In genomic region chr11:108221981-108222685, GRCh38 we compare ENCODE assay signal across 8 cellular contexts. TPM values are rescaled to one million over a fixed set of nuclear protein-coding genes. Genes with fewer than 3 reads are reported as not detected.
DNase-seq lines count a peak whose midpoint lies in the region; ATAC-seq and TF ChIP-seq lines count a peak whose summit lies in the region.
"Had no signal": no experiment of that assay in that cellular context is flagged by ENCODE, and none has a peak within 500 bp of the region (broad histone marks: within the 10 kb centered on the region; RNA-seq: fewer than 3 reads in every experiment).

NPAT (minus strand) TSS chr11:108222638; CDS start chr11:108222536, 102 bp downstream.

- H3K4me3 Mint-ChIP-seq in activated CD4-positive, alpha-beta memory T cell treated with anti-CD3 and anti-CD28 coated beads for 36 hours, result no peak within 1 kb of the TSS
- H3K4me3 Mint-ChIP-seq: brain had no signal

- no peaks in the 10 kb centered on the region for H3K27me3 Mint-ChIP-seq in activated CD4-positive, alpha-beta memory T cell treated with anti-CD3 and anti-CD28 coated beads for 36 hours
- H3K27me3 Mint-ChIP-seq: brain had no signal

- H3K4me1 Mint-ChIP-seq in activated CD4-positive, alpha-beta memory T cell treated with anti-CD3 and anti-CD28 coated beads for 36 hours (ENCODE audit: low read depth), result peaks cover 49% of the 10 kb centered on the region

- peaks cover 11% of the 10 kb centered on the region for H3K36me3 Mint-ChIP-seq in activated CD4-positive, alpha-beta memory T cell treated with anti-CD3 and anti-CD28 coated beads for 36 hours

- peak; percentile 85 for TF ChIP-seq POLR2A in GM18526 (IDR thresholded peaks at IDR 0.05; ENCODE audit: extremely low read depth, insufficient read length)

- CTCF ChIA-PET in activated CD4-positive, alpha-beta memory T cell treated with anti-CD3 and anti-CD28 coated beads for 36 hours (lab: Charles Lee), result interaction anchor here (0.6 to 2.7 kb wide), 13 partner anchors 9 to 213 kb away, joined by 3 to 19 read pairs (median 3); partner anchors contain the start of gene CUL5

- peak; percentile 1 for ATAC-seq in HG02973 (IDR thresholded peaks at IDR 0.05; ENCODE audit: unreplicated experiment)
- ATAC-seq in sciatic nerve, result no peak

- no peak within 1 kb of the TSS for H3K27ac Mint-ChIP-seq in activated CD4-positive, alpha-beta memory T cell treated with anti-CD3 and anti-CD28 coated beads for 36 hours

- DNase-seq in activated CD4-positive, alpha-beta memory T cell treated with anti-CD3 and anti-CD28 coated beads for 36 hours, result no peak
- DNase-seq in germinal center (ENCODE audit: low spot score) (peak; percentile 36), sciatic nerve (ENCODE audit: low spot score) (no peak), amniotic stem cell (lab: John Stamatoyannopoulos, UW) (no peak), HuH-7.5 (ENCODE audit: low spot score) (no peak)

- H3K9me3 Mint-ChIP-seq in activated CD4-positive, alpha-beta memory T cell treated with anti-CD3 and anti-CD28 coated beads for 36 hours, result no peaks in the 10 kb centered on the region
- H3K9me3 Mint-ChIP-seq: brain had no signal

- POLR2A ChIA-PET in activated CD4-positive, alpha-beta memory T cell treated with anti-CD3 and anti-CD28 coated beads for 36 hours (lab: Charles Lee), result interaction anchor here (0.6 to 5.7 kb wide), 15 partner anchors 9 to 276 kb away, joined by 3 to 62 read pairs (median 4); partner anchors contain the start of gene POGLUT3

- intact Hi-C loops in activated CD4-positive, alpha-beta memory T cell treated with anti-CD3 and anti-CD28 coated beads for 36 hours (cut with micrococcal nuclease), result loop anchor here (1.0 to 5.0 kb wide), 12 partner anchors 22 to 660 kb away; partner anchors contain the start of genes ACAT1, C11orf65, CUL5 and SLC35F2
- intact Hi-C loops in sciatic nerve (cut with DNase I), result no loop called here

RNA-seq across cellular contexts. Expression of gene NPAT, which starts in this region (rescaled TPM):
- 10 to 100 TPM; 28.7 to 29.2 TPM for total RNA-seq in activated CD4-positive, alpha-beta memory T cell treated with anti-CD3 and anti-CD28 coated beads for 36 hours
- total RNA-seq in sciatic nerve, result 18.1 TPM
